8 cellular contexts compared by ENCODE assay signal in genomic region chr4:164948006-164948405, GRCh38. TPM values are rescaled to one million over a fixed set of nuclear protein-coding genes. Genes with fewer than 3 reads are reported as not detected.
DNase-seq lines count a peak whose midpoint lies in the region; FAIRE-seq and TF ChIP-seq lines count a peak whose summit lies in the region.
"Not testable (repeated sequence)": the region's sequence is repeated elsewhere in the genome, so short reads cannot be mapped to it uniquely, and the experiment has no call there.
"Had no signal": no experiment of that assay in that cellular context is flagged by ENCODE, and none has a peak within 500 bp of the region (broad histone marks: within the 10 kb centered on the region; RNA-seq: fewer than 3 reads in every experiment).

No MANE protein-coding gene starts in this region.

- H3K27ac ChIP-seq in endodermal cell (ENCODE audit: low read depth, low read length); spleen: not testable (repeated sequence)

- intact Hi-C loops in spleen (cut with DNase I; ENCODE audit: low total_unique reads) = not testable (repeated sequence)

- H3K27ac Mint-ChIP-seq in endodermal cell = not testable (repeated sequence)

- H3K4me3 ChIP-seq in endodermal cell (ENCODE audit: low read length); spleen: not testable (repeated sequence)

- H3K9ac ChIP-seq in endodermal cell (ENCODE audit: extremely low read depth, low read length, poor library complexity, severe bottlenecking) = not testable (repeated sequence)

- H3K36me3 ChIP-seq in endodermal cell (ENCODE audit: control insufficient read depth, insufficient read depth, low read length); spleen: not testable (repeated sequence)

- H3K9me3 ChIP-seq in endodermal cell (ENCODE audit: control insufficient read depth, low read length); spleen: not testable (repeated sequence)

- not testable (repeated sequence) for H3K36me3 Mint-ChIP-seq in endodermal cell (ENCODE audit: low read depth)

- H3K4me1 Mint-ChIP-seq in endodermal cell = peaks cover 26% of the 10 kb centered on the region

- H3K27me3 Mint-ChIP-seq in endodermal cell (ENCODE audit: insufficient read depth) = not testable (repeated sequence)

- not testable (repeated sequence) for H3K9me3 Mint-ChIP-seq in endodermal cell

- DNase-seq in GM18507 (ENCODE audit: extremely low spot score, insufficient read length, low read depth); urothelium cell line (ENCODE audit: low spot score): not testable (repeated sequence)
- DNase-seq in NCI-H524 (lab: John Stamatoyannopoulos, UW) = peak; percentile 68 to 87
- peak; percentile 23 for DNase-seq in NCI-H82 (lab: John Stamatoyannopoulos, UW)
- DNase-seq in SHP77 (lab: John Stamatoyannopoulos, UW) = peak; percentile 40 to 55
- peak; percentile 63 for DNase-seq in endodermal cell
- peak; percentile 58 for DNase-seq in spleen

- H3K4me1 ChIP-seq in endodermal cell (ENCODE audit: control insufficient read depth, insufficient read depth, low read length); spleen: not testable (repeated sequence)

- FAIRE-seq in GM18507 (lab: Jason Lieb, UNC) (peak; percentile 68), urothelium cell line (lab: Jason Lieb, UNC) (peak; percentile 72)

- not testable (repeated sequence) for H3K4me3 Mint-ChIP-seq in endodermal cell

- TF ChIP-seq CTCF in endodermal cell (conservative IDR thresholded peaks at IDR 0.05); spleen (IDR thresholded peaks at IDR 0.05 in 8 of 11, conservative IDR thresholded peaks at IDR 0.05 in 3 of 11): not testable (repeated sequence)

- WGBS in endodermal cell (ENCODE audit: insufficient coverage in 1 of 2, insufficient read length in 1 of 2), 2 experiments = 91 to 92% methylated on average over 3 of the region's 3 CpGs
- 57 to 78% (median 67%) methylated on average over 3 of the region's 3 CpGs for WGBS in spleen, 5 donors

- not testable (repeated sequence) for H3K27me3 ChIP-seq in endodermal cell (ENCODE audit: control insufficient read depth, insufficient read depth, low read length, poor library complexity, severe bottlenecking); spleen (replicated peaks in 1 of 7)

- not testable (repeated sequence) for TF ChIP-seq POLR2A in spleen (IDR thresholded peaks at IDR 0.05)

RNA-seq across cellular contexts. Expression of gene TRIM61, which starts 29.5 kb away (rescaled TPM):
- total RNA-seq in endodermal cell (1 to 10 TPM; 2.7 to 3.8 TPM), spleen (1 to 10 TPM in 5 of 7 donors, under 1 TPM in 1, not detected in 1; 0.52 to 1.8 (median 1.5) TPM)
- polyA plus RNA-seq in endodermal cell (2013, experiment 1 of 2) = 0.85 TPM
- 0.75 TPM for polyA plus RNA-seq in endodermal cell (2013, experiment 2 of 2)
- polyA plus RNA-seq in spleen = 1 to 10 TPM in 1 of 3 donors, under 1 TPM in 2; 0.65 to 1.4 (median 0.70) TPM
- total RNA-seq: A172 had no signal
